1 cellular context compared by ENCODE assay signal in genomic region chr6:105560611-105561066, GRCh38.
TF ChIP-seq lines count a peak whose summit lies in the region.

No MANE protein-coding gene starts in this region.

TF ChIP-seq in GM12878, 131 proteins besides CTCF, POLR2A, EP300 and RAD21 (continued from another document):
- peak; percentile 85; the same call in 1 of the 3 replicates for TF ChIP-seq POU2F2 (IDR thresholded peaks at IDR 0.05; ENCODE audit: borderline replicate concordance, low read depth, low read length)
- no peak for TF ChIP-seq SREBF1 (IDR thresholded peaks at IDR 0.05; ENCODE audit: low read length)
- peak; percentile 35; the same call in 1 of the 2 replicates for TF ChIP-seq MEF2A (IDR thresholded peaks at IDR 0.05; ENCODE audit: insufficient read depth, low read depth, low read length)
- TF ChIP-seq, protein P1, sequence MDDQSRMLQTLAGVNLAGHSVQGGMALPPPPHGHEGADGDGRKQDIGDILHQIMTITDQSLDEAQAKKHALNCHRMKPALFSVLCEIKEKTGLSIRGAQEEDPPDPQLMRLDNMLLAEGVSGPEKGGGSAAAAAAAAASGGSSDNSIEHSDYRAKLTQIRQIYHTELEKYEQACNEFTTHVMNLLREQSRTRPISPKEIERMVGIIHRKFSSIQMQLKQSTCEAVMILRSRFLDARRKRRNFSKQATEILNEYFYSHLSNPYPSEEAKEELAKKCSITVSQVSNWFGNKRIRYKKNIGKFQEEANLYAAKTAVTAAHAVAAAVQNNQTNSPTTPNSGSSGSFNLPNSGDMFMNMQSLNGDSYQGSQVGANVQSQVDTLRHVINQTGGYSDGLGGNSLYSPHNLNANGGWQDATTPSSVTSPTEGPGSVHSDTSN (IDR thresholded peaks at IDR 0.05; ENCODE audit: insufficient replicate concordance, low read depth, low read length): no peak
- 0 out of 2 replicates have a peak, but pooled peaks have one; percentile 18 for TF ChIP-seq DPF2 (IDR thresholded peaks at IDR 0.05)
- no peak for TF ChIP-seq TCF3 (IDR thresholded peaks at IDR 0.05; ENCODE audit: borderline replicate concordance, insufficient read depth, low read depth, low read length)
- TF ChIP-seq ZNF24 (IDR thresholded peaks at IDR 0.05): no peak
- no peak for TF ChIP-seq ASH2L (IDR thresholded peaks at IDR 0.05; ENCODE audit: borderline replicate concordance, low read depth)
- TF ChIP-seq ETV6 (conservative IDR thresholded peaks at IDR 0.05 in 1 of 2, IDR thresholded peaks at IDR 0.05 in 1 of 2; ENCODE audit: borderline replicate concordance in 1 of 2, low read depth in 1 of 2): no peak
- TF ChIP-seq NFYA (IDR thresholded peaks at IDR 0.05; ENCODE audit: borderline replicate concordance, low read depth, low read length): no peak
- TF ChIP-seq BACH1 (IDR thresholded peaks at IDR 0.05; ENCODE audit: borderline replicate concordance): no peak
- TF ChIP-seq EZH2 (IDR thresholded peaks at IDR 0.05; ENCODE audit: borderline replicate concordance, control insufficient read depth, low read depth, low read length): no peak
- no peak for TF ChIP-seq POLR2AphosphoS5 (IDR thresholded peaks at IDR 0.05; ENCODE audit: low read length)
- TF ChIP-seq FOXM1 (IDR thresholded peaks at IDR 0.05; ENCODE audit: low read depth, low read length): peak; percentile 31; the same call in 1 of the 2 replicates
- TF ChIP-seq, protein P2, sequence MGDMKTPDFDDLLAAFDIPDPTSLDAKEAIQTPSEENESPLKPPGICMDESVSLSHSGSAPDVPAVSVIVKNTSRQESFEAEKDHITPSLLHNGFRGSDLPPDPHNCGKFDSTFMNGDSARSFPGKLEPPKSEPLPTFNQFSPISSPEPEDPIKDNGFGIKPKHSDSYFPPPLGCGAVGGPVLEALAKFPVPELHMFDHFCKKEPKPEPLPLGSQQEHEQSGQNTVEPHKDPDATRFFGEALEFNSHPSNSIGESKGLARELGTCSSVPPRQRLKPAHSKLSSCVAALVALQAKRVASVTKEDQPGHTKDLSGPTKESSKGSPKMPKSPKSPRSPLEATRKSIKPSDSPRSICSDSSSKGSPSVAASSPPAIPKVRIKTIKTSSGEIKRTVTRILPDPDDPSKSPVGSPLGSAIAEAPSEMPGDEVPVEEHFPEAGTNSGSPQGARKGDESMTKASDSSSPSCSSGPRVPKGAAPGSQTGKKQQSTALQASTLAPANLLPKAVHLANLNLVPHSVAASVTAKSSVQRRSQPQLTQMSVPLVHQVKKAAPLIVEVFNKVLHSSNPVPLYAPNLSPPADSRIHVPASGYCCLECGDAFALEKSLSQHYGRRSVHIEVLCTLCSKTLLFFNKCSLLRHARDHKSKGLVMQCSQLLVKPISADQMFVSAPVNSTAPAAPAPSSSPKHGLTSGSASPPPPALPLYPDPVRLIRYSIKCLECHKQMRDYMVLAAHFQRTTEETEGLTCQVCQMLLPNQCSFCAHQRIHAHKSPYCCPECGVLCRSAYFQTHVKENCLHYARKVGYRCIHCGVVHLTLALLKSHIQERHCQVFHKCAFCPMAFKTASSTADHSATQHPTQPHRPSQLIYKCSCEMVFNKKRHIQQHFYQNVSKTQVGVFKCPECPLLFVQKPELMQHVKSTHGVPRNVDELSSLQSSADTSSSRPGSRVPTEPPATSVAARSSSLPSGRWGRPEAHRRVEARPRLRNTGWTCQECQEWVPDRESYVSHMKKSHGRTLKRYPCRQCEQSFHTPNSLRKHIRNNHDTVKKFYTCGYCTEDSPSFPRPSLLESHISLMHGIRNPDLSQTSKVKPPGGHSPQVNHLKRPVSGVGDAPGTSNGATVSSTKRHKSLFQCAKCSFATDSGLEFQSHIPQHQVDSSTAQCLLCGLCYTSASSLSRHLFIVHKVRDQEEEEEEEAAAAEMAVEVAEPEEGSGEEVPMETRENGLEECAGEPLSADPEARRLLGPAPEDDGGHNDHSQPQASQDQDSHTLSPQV (IDR thresholded peaks at IDR 0.05): no peak
- TF ChIP-seq SIX5 (IDR thresholded peaks at IDR 0.05; ENCODE audit: low read depth, low read length, severe bottlenecking): no peak
- TF ChIP-seq PAX5 (IDR thresholded peaks at IDR 0.05; ENCODE audit: borderline replicate concordance, low read depth, low read length): 0 out of 2 replicates have a peak, but pooled peaks have one; percentile 28
- TF ChIP-seq IKZF2 (IDR thresholded peaks at IDR 0.05): peak in 1 of 2 experiments; percentile 33; a peak in 2 of 4 replicates
- peak; percentile 89 for TF ChIP-seq ZNF217 (IDR thresholded peaks at IDR 0.05)
- no peak for TF ChIP-seq SUZ12 (IDR thresholded peaks at IDR 0.05; ENCODE audit: unreplicated experiment)
- TF ChIP-seq CBX3 (IDR thresholded peaks at IDR 0.05; ENCODE audit: borderline replicate concordance, low read depth): no peak
- TF ChIP-seq FOS (IDR thresholded peaks at IDR 0.05; ENCODE audit: borderline replicate concordance, extremely low read depth, insufficient read length): no peak
- TF ChIP-seq SREBF2 (IDR thresholded peaks at IDR 0.05; ENCODE audit: low read length): no peak
- TF ChIP-seq HDAC2 (IDR thresholded peaks at IDR 0.05): no peak
- no peak for TF ChIP-seq SMAD1 (IDR thresholded peaks at IDR 0.05; ENCODE audit: low read depth, partially characterized antibody)
- peak; percentile 58 for TF ChIP-seq SKIL (IDR thresholded peaks at IDR 0.05; ENCODE audit: low read depth, poor library complexity, severe bottlenecking)
- peak; percentile 54; the same call in 1 of the 2 replicates for TF ChIP-seq CBX5 (IDR thresholded peaks at IDR 0.05; ENCODE audit: low read depth)
- TF ChIP-seq MEF2B (IDR thresholded peaks at IDR 0.05; ENCODE audit: partially characterized antibody, poor library complexity, severe bottlenecking): peak; percentile 51
- no peak for TF ChIP-seq ZNF622 (IDR thresholded peaks at IDR 0.05)
- TF ChIP-seq MYC (IDR thresholded peaks at IDR 0.05; ENCODE audit: insufficient read depth, insufficient read length, insufficient replicate concordance, low read length, severe bottlenecking): no peak
- TF ChIP-seq SRF (IDR thresholded peaks at IDR 0.05; ENCODE audit: low read depth in 2 of 2, low read length in 2 of 2): no peak
- TF ChIP-seq SUPT20H (IDR thresholded peaks at IDR 0.05; ENCODE audit: borderline replicate concordance, control insufficient read depth, low read depth, low read length): no peak
- peak; percentile 79 for TF ChIP-seq NFIC (IDR thresholded peaks at IDR 0.05; ENCODE audit: low read depth, low read length)
- TF ChIP-seq MTA3 (IDR thresholded peaks at IDR 0.05; ENCODE audit: borderline replicate concordance, low read length): peak; percentile 59; the same call in 1 of the 2 replicates
- TF ChIP-seq BCL11A (IDR thresholded peaks at IDR 0.05; ENCODE audit: low read depth, low read length): peak; percentile 42; the same call in 1 of the 2 replicates
- TF ChIP-seq JUNB (IDR thresholded peaks at IDR 0.05): peak; percentile 70
- no peak for TF ChIP-seq ATF7 (IDR thresholded peaks at IDR 0.05; ENCODE audit: low read depth)
- TF ChIP-seq E2F8 (IDR thresholded peaks at IDR 0.05; ENCODE audit: low read depth, partially characterized antibody): no peak
- TF ChIP-seq MTA2 (IDR thresholded peaks at IDR 0.05; ENCODE audit: low read depth): peak; percentile 25; the same call in 1 of the 2 replicates
- TF ChIP-seq TCF12 (IDR thresholded peaks at IDR 0.05; ENCODE audit: low read depth, low read length): no peak
- no peak for TF ChIP-seq HCFC1 (IDR thresholded peaks at IDR 0.05; ENCODE audit: low read length)
- 0 out of 2 replicates have a peak, but pooled peaks have one; percentile 50 for TF ChIP-seq ZBED1 (IDR thresholded peaks at IDR 0.05; ENCODE audit: borderline replicate concordance)
- no peak for TF ChIP-seq USF2 (IDR thresholded peaks at IDR 0.05; ENCODE audit: borderline replicate concordance, low read depth, low read length)
- TF ChIP-seq SMARCA5 (IDR thresholded peaks at IDR 0.05): no peak
- TF ChIP-seq RUNX3 (IDR thresholded peaks at IDR 0.05; ENCODE audit: low read length): peak; percentile 93
- TF ChIP-seq BHLHE40 (IDR thresholded peaks at IDR 0.05; ENCODE audit: borderline replicate concordance in 1 of 2, low read depth in 2 of 2, low read length in 1 of 2): peak in 1 of 2 experiments; percentile 22; a peak in 2 of 4 replicates
